1 cellular context compared by ENCODE assay signal in the genomic region with DNA sequence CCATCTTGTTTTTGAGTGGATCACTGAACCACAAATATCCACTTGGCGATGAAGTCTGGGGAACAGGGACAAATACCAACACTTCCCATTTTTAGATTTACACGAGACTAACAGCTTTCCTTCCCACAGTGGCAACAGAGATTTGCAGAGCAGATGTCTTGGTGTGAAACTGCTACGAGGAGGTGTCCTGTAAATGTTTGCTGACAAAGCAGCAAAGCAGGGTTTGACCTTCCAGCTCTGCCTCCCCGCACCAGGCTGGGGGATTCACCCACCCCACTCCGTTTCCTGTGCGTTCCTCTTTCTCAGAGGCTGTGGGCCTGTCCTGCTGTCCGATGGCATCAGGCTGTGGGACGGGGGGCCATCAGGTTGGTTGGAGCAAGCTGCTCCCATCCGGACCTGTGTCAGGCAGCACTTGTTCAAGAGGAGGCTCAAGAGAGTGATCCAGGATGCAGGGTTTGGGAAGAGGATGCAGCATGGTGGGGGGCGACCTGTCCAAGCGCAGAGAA.
TF ChIP-seq lines count a peak whose summit lies in the region.

No MANE protein-coding gene starts in this region.

TF ChIP-seq in endothelial cell of umbilical vein, 7 proteins besides CTCF, POLR2A, EP300 and RAD21:
- TF ChIP-seq GATA2 (IDR thresholded peaks at IDR 0.05; ENCODE audit: insufficient read depth, insufficient read length, low read depth, low read length) = no peak
- no peak for TF ChIP-seq FOS (IDR thresholded peaks at IDR 0.05; ENCODE audit: borderline replicate concordance, insufficient read depth, low read length)
- TF ChIP-seq JUN (IDR thresholded peaks at IDR 0.05; ENCODE audit: borderline replicate concordance, insufficient read depth, insufficient read length, low read depth) = no peak
- no peak for TF ChIP-seq EZH2 (IDR thresholded peaks at IDR 0.05; ENCODE audit: borderline replicate concordance, low read depth, low read length, severe bottlenecking)
- no peak for TF ChIP-seq MYC (IDR thresholded peaks at IDR 0.05; ENCODE audit: low read depth, low read length)
- no peak for TF ChIP-seq POLR2AphosphoS5 (IDR thresholded peaks at IDR 0.05; ENCODE audit: insufficient read depth, low read depth, low read length)
- TF ChIP-seq, protein P1, sequence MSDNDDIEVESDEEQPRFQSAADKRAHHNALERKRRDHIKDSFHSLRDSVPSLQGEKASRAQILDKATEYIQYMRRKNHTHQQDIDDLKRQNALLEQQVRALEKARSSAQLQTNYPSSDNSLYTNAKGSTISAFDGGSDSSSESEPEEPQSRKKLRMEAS (IDR thresholded peaks at IDR 0.05; ENCODE audit: insufficient read depth, insufficient read length) = no peak
